In genomic region chr16:65142276-65142675, GRCh38 we compare ENCODE assay signal across 26 cellular contexts. TPM values are rescaled to one million over a fixed set of nuclear protein-coding genes. Genes with fewer than 3 reads are reported as not detected.
"Had no signal": no experiment of that assay in that cellular context is flagged by ENCODE, and none has a peak within 500 bp of the region (broad histone marks: within the 10 kb centered on the region; RNA-seq: fewer than 3 reads in every experiment).

No MANE protein-coding gene starts in this region.

- H3K27me3 ChIP-seq: adrenal gland, breast epithelium, colonic mucosa, dorsolateral prefrontal cortex, gastrocnemius medialis, neural progenitor cell, right lobe of liver, uterus had no signal

- H3K4me3 ChIP-seq: adrenal gland, breast epithelium, colonic mucosa, dorsolateral prefrontal cortex, gastrocnemius medialis, left ventricle myocardium inferior, neural progenitor cell, right lobe of liver, uterus had no signal

- H3K9ac ChIP-seq: neural progenitor cell had no signal

- ATAC-seq: activated CD4-positive, alpha-beta T cell treated with anti-CD3 and anti-CD28 coated beads for 36 hours; activated T-cell treated with anti-CD3 and anti-CD28 coated beads, Interleukin-2, amount 50 U/mL, for 4 hours; gastrocnemius medialis; naive thymus-derived CD8-positive, alpha-beta T cell; right lobe of liver; stimulated activated memory B cell treated with anti-CD40 and anti-IgM and Interleukin-4, amounts not matched to agents 10 μg/mL and 1 μg/mL and 100 μg/mL, for 72 hours had no signal

- H3K4me1 ChIP-seq: adrenal gland, breast epithelium, colonic mucosa, gastrocnemius medialis, left ventricle myocardium inferior, neural progenitor cell, right lobe of liver, uterus had no signal

- H3K4me2 ChIP-seq: neural progenitor cell had no signal

- H3K27ac Mint-ChIP-seq: activated B cell treated with CpG ODN at 0.5 μM for 24 hours; activated CD4-positive, alpha-beta T cell treated with anti-CD3 and anti-CD28 coated beads for 36 hours; activated naive CD8-positive, alpha-beta T cell; activated T-helper 2 cell treated with anti-CD3 and anti-CD28 coated beads, Interferon-gamma antibody, Interleukin-2, Interleukin-4, amounts not matched to agents 10 μg/mL and 5 μg/mL and 100 μg/mL, durations not matched to agents 14 hours and 24 hours and 36 hours; naive thymus-derived CD8-positive, alpha-beta T cell; neural progenitor cell; stimulated activated memory B cell treated with anti-CD40 and anti-IgM and Interleukin-4, amounts not matched to agents 10 μg/mL and 1 μg/mL and 100 μg/mL, for 72 hours had no signal

- H2AFZ ChIP-seq: neural progenitor cell had no signal

- H3K36me3 ChIP-seq: adrenal gland, breast epithelium, colonic mucosa, gastrocnemius medialis, left ventricle myocardium inferior, neural progenitor cell, right lobe of liver, uterus had no signal

- H3K9me3 ChIP-seq: adrenal gland, breast epithelium, colonic mucosa, gastrocnemius medialis, left ventricle myocardium inferior, right lobe of liver, uterus had no signal

- H3K4me1 Mint-ChIP-seq: activated B cell treated with CpG ODN at 0.5 μM for 24 hours; activated CD4-positive, alpha-beta T cell treated with anti-CD3 and anti-CD28 coated beads for 36 hours; central memory CD8-positive, alpha-beta T cell; naive thymus-derived CD8-positive, alpha-beta T cell; neural progenitor cell; stimulated activated memory B cell treated with anti-CD40 and anti-IgM and Interleukin-4, amounts not matched to agents 10 μg/mL and 1 μg/mL and 100 μg/mL, for 72 hours had no signal

- H3K36me3 Mint-ChIP-seq: activated naive CD8-positive, alpha-beta T cell; naive thymus-derived CD8-positive, alpha-beta T cell; neural progenitor cell; stimulated activated memory B cell treated with anti-CD40 and anti-IgM and Interleukin-4, amounts not matched to agents 10 μg/mL and 1 μg/mL and 100 μg/mL, for 72 hours had no signal

- H3K9me3 Mint-ChIP-seq: activated B cell treated with CpG ODN at 0.5 μM for 24 hours; neural progenitor cell; stimulated activated memory B cell treated with anti-CD40 and anti-IgM and Interleukin-4, amounts not matched to agents 10 μg/mL and 1 μg/mL and 100 μg/mL, for 72 hours had no signal

- H3K4me3 Mint-ChIP-seq: activated B cell treated with CpG ODN at 0.5 μM for 24 hours; activated CD4-positive, alpha-beta T cell treated with anti-CD3 and anti-CD28 coated beads for 36 hours; activated naive CD8-positive, alpha-beta T cell; activated T-cell treated with anti-CD3 and anti-CD28 coated beads, Interleukin-2, amount 50 U/mL, for 4 hours; central memory CD8-positive, alpha-beta T cell; naive thymus-derived CD8-positive, alpha-beta T cell; neural progenitor cell; stimulated activated memory B cell treated with anti-CD40 and anti-IgM and Interleukin-4, amounts not matched to agents 10 μg/mL and 1 μg/mL and 100 μg/mL, for 72 hours had no signal

- H3K27ac ChIP-seq: adrenal gland, breast epithelium, colonic mucosa, dorsolateral prefrontal cortex, gastrocnemius medialis, left ventricle myocardium inferior, neural progenitor cell, right lobe of liver, uterus had no signal

- H3K27me3 Mint-ChIP-seq: activated B cell treated with CpG ODN at 0.5 μM for 24 hours; activated CD4-positive, alpha-beta T cell treated with anti-CD3 and anti-CD28 coated beads for 36 hours; activated naive CD8-positive, alpha-beta T cell; central memory CD8-positive, alpha-beta T cell; stimulated activated memory B cell treated with anti-CD40 and anti-IgM and Interleukin-4, amounts not matched to agents 10 μg/mL and 1 μg/mL and 100 μg/mL, for 72 hours had no signal

- DNase-seq: activated B cell treated with CpG ODN at 0.5 μM for 24 hours; activated CD4-positive, alpha-beta T cell treated with anti-CD3 and anti-CD28 coated beads for 36 hours; activated CD4-positive, alpha-beta T cell treated with anti-CD3 and anti-CD28 coated beads, Interleukin-2, amount 50 U/mL, for 4 hours; activated CD8-positive, alpha-beta memory T cell treated with anti-CD3 and anti-CD28 coated beads, Interleukin-2, amount 50 U/mL, for 48 hours; activated naive CD4-positive, alpha-beta T cell; activated T-cell treated with anti-CD3 and anti-CD28 coated beads, Interleukin-2, amount 50 U/mL, for 4 hours; adrenal gland; colonic mucosa; dorsolateral prefrontal cortex; gastrocnemius medialis; hippocampal formation; left ventricle myocardium inferior; naive thymus-derived CD8-positive, alpha-beta T cell; posterior cingulate gyrus; right lobe of liver; small intestine; stimulated activated CD4-positive, alpha-beta T cell treated with anti-CD3 and anti-CD28 coated beads, Interleukin-2, amount 100 ng/mL, for 24 hours; trophoblast cell; uterus had no signal

RNA-seq across cellular contexts. Expression of gene CDH11, which starts 20.4 kb away (rescaled TPM):
- total RNA-seq: activated B cell treated with CpG ODN at 0.5 μM for 24 hours; activated CD4-positive, alpha-beta T cell treated with anti-CD3 and anti-CD28 coated beads for 36 hours; activated CD8-positive, alpha-beta memory T cell treated with anti-CD3 and anti-CD28 coated beads for 36 hours; activated T-helper 2 cell treated with anti-CD3 and anti-CD28 coated beads, Interferon-gamma antibody, Interleukin-2, Interleukin-4, amounts not matched to agents 10 μg/mL and 5 μg/mL and 100 μg/mL, durations not matched to agents 14 hours and 24 hours and 36 hours; naive thymus-derived CD8-positive, alpha-beta T cell had no signal
- polyA plus RNA-seq: naive thymus-derived CD8-positive, alpha-beta T cell had no signal
